Comparison of ENCODE assay signal across 28 cellular contexts in genomic region chr11:118073554-118073953, GRCh38. TPM values are rescaled to one million over a fixed set of nuclear protein-coding genes. Genes with fewer than 3 reads are reported as not detected.
A peak's percentile ranks its signal among the peaks of the same experiment; 100 is the strongest.
DNase-seq lines count a peak whose midpoint lies in the region; ATAC-seq and TF ChIP-seq lines count a peak whose summit lies in the region.
"Had no signal": no experiment of that assay in that cellular context is flagged by ENCODE, and none has a peak within 500 bp of the region (broad histone marks: within the 10 kb centered on the region; RNA-seq: fewer than 3 reads in every experiment).

No MANE protein-coding gene starts in this region.

- CTCF ChIA-PET in activated CD4-positive, alpha-beta memory T cell treated with anti-CD3 and anti-CD28 coated beads for 36 hours (lab: Charles Lee) = interaction anchor here (1.4 to 1.7 kb wide), 2 partner anchors 20 to 266 kb away, joined by 6 to 7 read pairs; no protein-coding TSS in a partner anchor

- no peak overlapping the region for H2BK15ac ChIP-seq in neuronal stem cell (ENCODE audit: low read length)

- H3K9ac ChIP-seq in neuronal stem cell (ENCODE audit: low read depth, low read length, poor library complexity) = no peak overlapping the region
- H3K9ac ChIP-seq: BLaER1 had no signal

- H3K23ac ChIP-seq in neuronal stem cell (ENCODE audit: low read depth, low read length, poor library complexity) = no peak overlapping the region

- no peak overlapping the region for H2BK12ac ChIP-seq in neuronal stem cell (ENCODE audit: low read length)

- H2AFZ ChIP-seq in neuronal stem cell (ENCODE audit: low read length) = no peak overlapping the region

- H3K36me3 Mint-ChIP-seq in natural killer cell treated with Interleukin-12 subunit alpha and Interleukin-12 subunit beta and Interleukin-15 and Interleukin-18, amount 100 ng/mL, for 72 hours = no peaks in the 10 kb centered on the region
- no peaks in the 10 kb centered on the region for H3K36me3 Mint-ChIP-seq in natural killer cell
- no peaks in the 10 kb centered on the region for H3K36me3 Mint-ChIP-seq in activated T-helper 17 cell treated with anti-CD3 and anti-CD28 coated beads, Interleukin-2, amount 50 U/mL, for 72 hours (ENCODE audit: low read depth)
- H3K36me3 Mint-ChIP-seq in activated CD4-positive, alpha-beta memory T cell treated with anti-CD3 and anti-CD28 coated beads for 36 hours = no peaks in the 10 kb centered on the region
- H3K36me3 Mint-ChIP-seq: CD14-positive monocyte; CD4-positive, alpha-beta memory T cell; CD4-positive, CD25-positive, alpha-beta regulatory T cell had no signal

- H3K27ac ChIP-seq in neuronal stem cell (replicated peaks; ENCODE audit: low read length) = no peak overlapping the region
- H3K27ac ChIP-seq: BLaER1 had no signal

- peak overlapping the region; percentile 84 for H4K8ac ChIP-seq in neuronal stem cell (ENCODE audit: low read depth, low read length)

- peak; percentile 44 for DNase-seq in natural killer cell treated with Interleukin-12 subunit alpha and Interleukin-12 subunit beta and Interleukin-15 and Interleukin-18, amount 100 ng/mL, for 72 hours (ENCODE audit: low spot score)
- DNase-seq in natural killer cell (no peak), neuronal stem cell (ENCODE audit: low spot score) (no peak), NCI-H2171 treated with DMSO at 0.1 percent for 48 hours (lab: John Stamatoyannopoulos, UW) (no peak)
- DNase-seq in activated CD4-positive, alpha-beta memory T cell treated with anti-CD3 and anti-CD28 coated beads for 36 hours = no peak
- DNase-seq: 8988T; ACHN; BE2C; C1 segment of cervical spinal cord; CD4-positive, alpha-beta memory T cell; CD4-positive, CD25-positive, alpha-beta regulatory T cell; CD8-positive, alpha-beta memory T cell; COR-L47; DMS 273 treated with DMSO at 0.1 percent for 48 hours; DMS153; DMS53; DMS79; DND-41; EL; GDM1 had no signal

- no peaks in the 10 kb centered on the region for H3K9me3 Mint-ChIP-seq in natural killer cell treated with Interleukin-12 subunit alpha and Interleukin-12 subunit beta and Interleukin-15 and Interleukin-18, amount 100 ng/mL, for 72 hours
- no peaks in the 10 kb centered on the region for H3K9me3 Mint-ChIP-seq in natural killer cell
- no peaks in the 10 kb centered on the region for H3K9me3 Mint-ChIP-seq in activated T-helper 17 cell treated with anti-CD3 and anti-CD28 coated beads, Interleukin-2, amount 50 U/mL, for 72 hours
- no peaks in the 10 kb centered on the region for H3K9me3 Mint-ChIP-seq in activated CD4-positive, alpha-beta memory T cell treated with anti-CD3 and anti-CD28 coated beads for 36 hours
- H3K9me3 Mint-ChIP-seq: CD4-positive, alpha-beta memory T cell; CD8-positive, alpha-beta memory T cell had no signal

- no peak overlapping the region for H3K14ac ChIP-seq in neuronal stem cell (ENCODE audit: low read length)

- H3K36me3 ChIP-seq in neuronal stem cell (replicated peaks in 1 of 2; ENCODE audit: control insufficient read depth in 2 of 2, insufficient read depth in 2 of 2, low read length in 2 of 2) = no peaks in the 10 kb centered on the region
- H3K36me3 ChIP-seq: BE2C, BLaER1 had no signal

- H3K4me2 ChIP-seq in neuronal stem cell (ENCODE audit: insufficient read depth, low read length, poor library complexity, severe bottlenecking) = no peak overlapping the region
- H3K4me2 ChIP-seq: BLaER1 had no signal

- POLR2A ChIA-PET in activated CD4-positive, alpha-beta memory T cell treated with anti-CD3 and anti-CD28 coated beads for 36 hours (lab: Charles Lee) = no interaction called here

- H4K91ac ChIP-seq in neuronal stem cell (ENCODE audit: low read depth, low read length, poor library complexity) = no peak overlapping the region

- intact Hi-C loops in natural killer cell (cut with micrococcal nuclease) = no loop called here
- intact Hi-C loops in activated CD4-positive, alpha-beta memory T cell treated with anti-CD3 and anti-CD28 coated beads for 36 hours (cut with micrococcal nuclease) = no loop called here

- H3K4ac ChIP-seq in neuronal stem cell (ENCODE audit: low read length) = no peak overlapping the region

- no peak for TF ChIP-seq CTCF in natural killer cell (IDR thresholded peaks at IDR 0.05)

- H3K79me1 ChIP-seq in neuronal stem cell (ENCODE audit: low read depth, low read length) = no peaks in the 10 kb centered on the region

- no peak overlapping the region for H3K4me3 Mint-ChIP-seq in natural killer cell treated with Interleukin-12 subunit alpha and Interleukin-12 subunit beta and Interleukin-15 and Interleukin-18, amount 100 ng/mL, for 72 hours
- H3K4me3 Mint-ChIP-seq in natural killer cell = no peak overlapping the region
- H3K4me3 Mint-ChIP-seq in activated T-helper 17 cell treated with anti-CD3 and anti-CD28 coated beads, Interleukin-2, amount 50 U/mL, for 72 hours = no peak overlapping the region
- no peak overlapping the region for H3K4me3 Mint-ChIP-seq in activated CD4-positive, alpha-beta memory T cell treated with anti-CD3 and anti-CD28 coated beads for 36 hours
- H3K4me3 Mint-ChIP-seq: CD14-positive monocyte; CD4-positive, alpha-beta memory T cell; CD4-positive, CD25-positive, alpha-beta regulatory T cell; CD8-positive, alpha-beta memory T cell had no signal

- peaks cover 0 to 11% (median 0%) of the 10 kb centered on the region in 3 experiments for H3K27me3 ChIP-seq in neuronal stem cell (ENCODE audit: control insufficient read depth in 3 of 3, insufficient read depth in 3 of 3, low read depth in 1 of 3, low read length in 3 of 3)
- H3K27me3 ChIP-seq: BLaER1 had no signal

- no peak overlapping the region for H2AK5ac ChIP-seq in neuronal stem cell (ENCODE audit: low read depth, low read length)

- no peak overlapping the region for H2BK5ac ChIP-seq in neuronal stem cell (ENCODE audit: low read length)

- H3K9me3 ChIP-seq in neuronal stem cell (replicated peaks in 1 of 2; ENCODE audit: control insufficient read depth in 2 of 2, insufficient read depth in 1 of 2, low read depth in 1 of 2, low read length in 2 of 2) = no peaks in the 10 kb centered on the region
- H3K9me3 ChIP-seq: BE2C, BLaER1 had no signal

- peak overlapping the region; percentile 34 for H3K18ac ChIP-seq in neuronal stem cell (ENCODE audit: low read length)

- H3K27ac Mint-ChIP-seq in natural killer cell treated with Interleukin-12 subunit alpha and Interleukin-12 subunit beta and Interleukin-15 and Interleukin-18, amount 100 ng/mL, for 72 hours = peak overlapping the region in 1 of 2 donors; percentile 62
- H3K27ac Mint-ChIP-seq in natural killer cell = no peak overlapping the region
- peak overlapping the region; percentile 1 for H3K27ac Mint-ChIP-seq in activated T-helper 17 cell treated with anti-CD3 and anti-CD28 coated beads, Interleukin-2, amount 50 U/mL, for 72 hours
- H3K27ac Mint-ChIP-seq in activated CD4-positive, alpha-beta memory T cell treated with anti-CD3 and anti-CD28 coated beads for 36 hours = no peak overlapping the region

- no peak overlapping the region for H3K4me3 ChIP-seq in neuronal stem cell (ENCODE audit: low read length in 2 of 2)
- H3K4me3 ChIP-seq: BLaER1, GM12878 had no signal

- no peak for ATAC-seq in natural killer cell treated with Interleukin-12 subunit alpha and Interleukin-12 subunit beta and Interleukin-15 and Interleukin-18, amount 100 ng/mL, for 72 hours
- no peak for ATAC-seq in natural killer cell
- ATAC-seq in activated T-helper 17 cell treated with anti-CD3 and anti-CD28 coated beads, Interleukin-2, amount 50 U/mL, for 72 hours (replicated peaks) = no peak
- ATAC-seq: GM12878 had no signal

- WGBS in neuronal stem cell (ENCODE audit: extremely low coverage in 2 of 2, insufficient read length in 2 of 2, insufficient replicate concordance in 1 of 2), 2 donors = no CpG with 5 or more reads among the region's 9 CpGs

- H3K4me1 ChIP-seq in neuronal stem cell (ENCODE audit: control insufficient read depth in 2 of 2, insufficient read depth in 1 of 2, low read depth in 1 of 2, low read length in 2 of 2) = no peaks in the 10 kb centered on the region
- H3K4me1 ChIP-seq: BE2C, BLaER1 had no signal

- H3K4me1 Mint-ChIP-seq in natural killer cell treated with Interleukin-12 subunit alpha and Interleukin-12 subunit beta and Interleukin-15 and Interleukin-18, amount 100 ng/mL, for 72 hours (ENCODE audit: low read depth in 2 of 2) = no peaks in the 10 kb centered on the region
- H3K4me1 Mint-ChIP-seq in natural killer cell = no peaks in the 10 kb centered on the region
- no peaks in the 10 kb centered on the region for H3K4me1 Mint-ChIP-seq in activated T-helper 17 cell treated with anti-CD3 and anti-CD28 coated beads, Interleukin-2, amount 50 U/mL, for 72 hours
- H3K4me1 Mint-ChIP-seq in activated CD4-positive, alpha-beta memory T cell treated with anti-CD3 and anti-CD28 coated beads for 36 hours (ENCODE audit: low read depth) = no peaks in the 10 kb centered on the region

- peaks cover 0 to 16% of the 10 kb centered on the region in 2 donors for H3K27me3 Mint-ChIP-seq in natural killer cell treated with Interleukin-12 subunit alpha and Interleukin-12 subunit beta and Interleukin-15 and Interleukin-18, amount 100 ng/mL, for 72 hours
- H3K27me3 Mint-ChIP-seq in natural killer cell (ENCODE audit: low read depth in 2 of 2) = peaks cover 0 to 12% of the 10 kb centered on the region in 2 donors
- peaks cover 3% of the 10 kb centered on the region for H3K27me3 Mint-ChIP-seq in activated T-helper 17 cell treated with anti-CD3 and anti-CD28 coated beads, Interleukin-2, amount 50 U/mL, for 72 hours
- peaks cover 4% of the 10 kb centered on the region for H3K27me3 Mint-ChIP-seq in activated CD4-positive, alpha-beta memory T cell treated with anti-CD3 and anti-CD28 coated beads for 36 hours

- no peak overlapping the region for H2BK120ac ChIP-seq in neuronal stem cell (ENCODE audit: low read depth, low read length)

RNA-seq across cellular contexts. Expression of gene TMPRSS4, which starts 3.3 kb away (rescaled TPM):
- total RNA-seq in natural killer cell treated with Interleukin-12 subunit alpha and Interleukin-12 subunit beta and Interleukin-15 and Interleukin-18, amount 100 ng/mL, for 72 hours = under 1 TPM in 1 of 2 donors, not detected in 1; 0.19 TPM
- total RNA-seq in natural killer cell = not detected
- total RNA-seq in activated T-helper 17 cell treated with anti-CD3 and anti-CD28 coated beads, Interleukin-2, amount 50 U/mL, for 72 hours = under 1 TPM in 1 of 2 donors, not detected in 1; 0.11 TPM
- not detected for polyA plus RNA-seq in neuronal stem cell (2013, experiment 1 of 2)
- polyA plus RNA-seq in neuronal stem cell (2013, experiment 2 of 2) = not detected
- total RNA-seq in activated CD4-positive, alpha-beta memory T cell treated with anti-CD3 and anti-CD28 coated beads for 36 hours = not detected
- total RNA-seq: A673; CD4-positive, CD25-positive, alpha-beta regulatory T cell; CD8-positive, alpha-beta memory T cell; Daoy; G401 had no signal
- polyA plus RNA-seq: AG04450; CD14-positive monocyte; CD4-positive, alpha-beta memory T cell; CD4-positive, CD25-positive, alpha-beta regulatory T cell; CD8-positive, alpha-beta memory T cell had no signal

RNA-seq across cellular contexts. Expression of gene SMIM35, which starts 13.2 kb away (rescaled TPM):
- total RNA-seq in natural killer cell treated with Interleukin-12 subunit alpha and Interleukin-12 subunit beta and Interleukin-15 and Interleukin-18, amount 100 ng/mL, for 72 hours = not detected
- total RNA-seq in natural killer cell = under 1 TPM; 0.30 to 0.68 (median 0.33) TPM
- total RNA-seq in activated T-helper 17 cell treated with anti-CD3 and anti-CD28 coated beads, Interleukin-2, amount 50 U/mL, for 72 hours = not detected
- not detected for polyA plus RNA-seq in neuronal stem cell (2013, experiment 1 of 2)
- polyA plus RNA-seq in neuronal stem cell (2013, experiment 2 of 2) = not detected
- under 1 TPM; 0.22 to 0.40 TPM for total RNA-seq in activated CD4-positive, alpha-beta memory T cell treated with anti-CD3 and anti-CD28 coated beads for 36 hours
- total RNA-seq: A673, Daoy, G401, GM12878 had no signal
- polyA plus RNA-seq: AG04450 had no signal
